Comparison of ENCODE assay signal across 12 cellular contexts in genomic region chr13:53206455-53206854, GRCh38.
DNase-seq lines count a peak whose midpoint lies in the region; ATAC-seq and TF ChIP-seq lines count a peak whose summit lies in the region.
"Had no signal": no experiment of that assay in that cellular context is flagged by ENCODE, and none has a peak within 500 bp of the region (broad histone marks: within the 10 kb centered on the region; RNA-seq: fewer than 3 reads in every experiment).

No MANE protein-coding gene starts in this region.

- peaks cover 11% of the 10 kb centered on the region for H3K4me1 Mint-ChIP-seq in glutamatergic neuron (ENCODE audit: low read depth, unreplicated experiment)
- H3K4me1 Mint-ChIP-seq: naive B cell had no signal

- DNase-seq in AG08395 (ENCODE audit: low spot score) (peak; percentile 9), GM10266 (ENCODE audit: extremely low spot score) (no peak), OCI-LY7 (ENCODE audit: low spot score) (peak; percentile 1), glutamatergic neuron (no peak), glomerular visceral epithelial cell (ENCODE audit: extremely low spot score) (no peak), Right ventricle myocardium superior (no peak), G401 (ENCODE audit: low spot score) (no peak)
- DNase-seq: esophagus squamous epithelium, GDM1, naive B cell had no signal

- H3K4me2 ChIP-seq in OCI-LY7 (ENCODE audit: low read length): no peak overlapping the region

- H3K4me3 Mint-ChIP-seq in glutamatergic neuron (ENCODE audit: unreplicated experiment): no peak overlapping the region
- H3K4me3 Mint-ChIP-seq: naive B cell had no signal

- intact Hi-C loops in OCI-LY7 (cut with micrococcal nuclease; ENCODE audit: unreplicated experiment): no loop called here
- intact Hi-C loops in Right ventricle myocardium superior (cut with DNase I): no loop called here

- in situ Hi-C loops in G401 (cut with HindIII; ENCODE audit: low sequenced_read_pairs): no loop called here

- BruUV-seq in OCI-LY7 (replicated peaks; lab: Mats Ljungman, UMichigan): no TSS peak

- H3K27me3 Mint-ChIP-seq in glutamatergic neuron (ENCODE audit: unreplicated experiment): peaks cover 2% of the 10 kb centered on the region

- CTCF ChIA-PET in OCI-LY7 (lab: Charles Lee; ENCODE audit: unreplicated experiment): no interaction called here

- H3K36me3 Mint-ChIP-seq in glutamatergic neuron (ENCODE audit: unreplicated experiment): no peaks in the 10 kb centered on the region
- H3K36me3 Mint-ChIP-seq: naive B cell had no signal

- no peak overlapping the region for H3K27ac ChIP-seq in OCI-LY7 (ENCODE audit: low read depth, low read length, poor library complexity, severe bottlenecking)
- H3K27ac ChIP-seq: esophagus squamous epithelium, SJSA1 had no signal

- peaks cover 8% of the 10 kb centered on the region for H3K9me3 Mint-ChIP-seq in glutamatergic neuron (ENCODE audit: unreplicated experiment)

- no peak overlapping the region for H3K4me3 ChIP-seq in OCI-LY7 (ENCODE audit: low read depth, low read length, poor library complexity, severe bottlenecking)
- H3K4me3 ChIP-seq: esophagus squamous epithelium, SJSA1 had no signal

- no peaks in the 10 kb centered on the region for H4K20me1 ChIP-seq in OCI-LY7 (ENCODE audit: insufficient read depth, low read length)

- no peaks in the 10 kb centered on the region for H3K4me1 ChIP-seq in OCI-LY7 (ENCODE audit: insufficient read depth, low read length, poor library complexity, severe bottlenecking)
- H3K4me1 ChIP-seq: SJSA1 had no signal

- H2AFZ ChIP-seq in OCI-LY7 (ENCODE audit: low read length): no peak overlapping the region

- ATAC-seq in GM21619 (IDR thresholded peaks at IDR 0.05; ENCODE audit: unreplicated experiment) (no peak), Right ventricle myocardium superior (ENCODE audit: poor library complexity) (no peak)

- H3K79me2 ChIP-seq in OCI-LY7 (ENCODE audit: insufficient read depth, low read depth, low read length): no peaks in the 10 kb centered on the region

- no peaks in the 10 kb centered on the region for H3K9me2 ChIP-seq in OCI-LY7 (ENCODE audit: insufficient read depth, low read length)

- TF ChIP-seq CTCF in GM10266 (IDR thresholded peaks at IDR 0.05; ENCODE audit: control insufficient read depth, insufficient read depth, low read depth, missing control alignments) (peak; percentile 12), OCI-LY7 (conservative IDR thresholded peaks at IDR 0.05; ENCODE audit: low read length) (peak; percentile 72), glutamatergic neuron (IDR thresholded peaks at IDR 0.05; ENCODE audit: partially characterized antibody, unreplicated experiment) (peak; percentile 78)

- no peaks in the 10 kb centered on the region for H3K9me3 ChIP-seq in OCI-LY7 (ENCODE audit: low read length)
- H3K9me3 ChIP-seq: esophagus squamous epithelium, SJSA1 had no signal

- H3K27ac Mint-ChIP-seq in glutamatergic neuron (ENCODE audit: unreplicated experiment): no peak overlapping the region
- H3K27ac Mint-ChIP-seq: naive B cell had no signal

- POLR2A ChIA-PET in OCI-LY7 (lab: Charles Lee): interaction anchor here (0.7 to 0.8 kb wide), 2 partner anchors 28 to 280 kb away, joined by 3 read pairs; no protein-coding TSS in a partner anchor

- no peaks in the 10 kb centered on the region for H3K36me3 ChIP-seq in OCI-LY7 (ENCODE audit: insufficient read depth, low read length)
- H3K36me3 ChIP-seq: esophagus squamous epithelium, SJSA1 had no signal

Comparison
In these comparisons a context has a peak if more than half of its experiments do, and no peak if none do; other contexts are left out.
1. DNase-seq: peak in AG08395 (single experiment) and OCI-LY7 (single experiment); none in GM10266 (single experiment), glutamatergic neuron (single experiment), glomerular visceral epithelial cell (single experiment), Right ventricle myocardium superior (single experiment) and G401 (single experiment).
2. CTCF ChIP-seq: peak in every context shown above with its lines; median percentile 78 in glutamatergic neuron; 72 in OCI-LY7; 12 in GM10266.